ENCODE assay signal across 6 cellular contexts in genomic region chr16:61934591-61934990, GRCh38.
"Had no signal": no experiment of that assay in that cellular context is flagged by ENCODE, and none has a peak within 500 bp of the region (broad histone marks: within the 10 kb centered on the region; RNA-seq: fewer than 3 reads in every experiment).

No MANE protein-coding gene starts in this region.

- ATAC-seq: GM23338, HepG2 had no signal

- H3K4me3 Mint-ChIP-seq: GM23338, H9, IgD-negative memory B cell had no signal

- H3K27ac ChIP-seq: HL-60 had no signal

- H3K9me3 Mint-ChIP-seq: GM23338, H9 had no signal

- DNase-seq: H9, HCEC 1CT had no signal

- H3K27me3 Mint-ChIP-seq: IgD-negative memory B cell had no signal

- H3K27ac Mint-ChIP-seq: GM23338, H9, IgD-negative memory B cell had no signal

- H3K36me3 Mint-ChIP-seq: IgD-negative memory B cell had no signal
